ENCODE assay signal across 11 cellular contexts in the genomic region with DNA sequence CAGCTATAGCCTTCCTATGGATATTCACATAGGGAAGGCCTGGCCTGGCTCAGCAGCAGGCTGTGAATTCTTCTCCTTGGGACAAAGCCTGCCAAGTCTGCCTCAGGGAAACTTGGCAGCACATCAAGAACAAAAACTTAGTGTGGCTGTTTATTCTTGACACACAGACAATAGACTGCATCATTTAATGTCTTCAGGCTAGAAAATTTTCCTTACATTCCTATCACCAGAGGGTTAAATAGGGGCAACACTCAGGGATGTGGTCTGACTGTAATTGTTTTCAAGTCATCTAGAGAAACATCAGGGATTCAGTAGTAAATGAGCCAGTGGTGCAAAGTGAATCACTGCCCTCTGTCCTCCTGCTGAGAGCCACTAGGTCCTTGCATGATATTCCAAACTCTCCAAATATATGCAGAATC.
A peak's percentile ranks its signal among the peaks of the same experiment; 100 is the strongest.
DNase-seq lines count a peak whose midpoint lies in the region; ATAC-seq, FAIRE-seq and TF ChIP-seq lines count a peak whose summit lies in the region.
"Had no signal": no experiment of that assay in that cellular context is flagged by ENCODE, and none has a peak within 500 bp of the region (broad histone marks: within the 10 kb centered on the region; RNA-seq: fewer than 3 reads in every experiment).

No MANE protein-coding gene starts in this region.

- ATAC-seq in GM21717 (IDR thresholded peaks at IDR 0.05; ENCODE audit: unreplicated experiment) (no peak), HG02840 (IDR thresholded peaks at IDR 0.05; ENCODE audit: low FRiP score, unreplicated experiment) (no peak)
- ATAC-seq: K562 had no signal

- no peak overlapping the region for H3K27ac Mint-ChIP-seq in activated T-helper 2 cell treated with anti-CD3 and anti-CD28 coated beads, Interferon-gamma antibody, Interleukin-2, Interleukin-4, amounts not matched to agents 10 μg/mL and 5 μg/mL and 100 μg/mL, durations not matched to agents 14 hours and 24 hours and 36 hours
- H3K27ac Mint-ChIP-seq: activated CD4-positive, alpha-beta T cell treated with anti-CD3 and anti-CD28 coated beads, Interleukin-2, amount 10 ng/mL, durations not matched to agents 7 days and 5 days had no signal

- intact Hi-C loops in activated T-helper 2 cell treated with anti-CD3 and anti-CD28 coated beads, Interferon-gamma antibody, Interleukin-2, Interleukin-4, amounts not matched to agents 10 μg/mL and 5 μg/mL and 100 μg/mL, durations not matched to agents 14 hours and 24 hours and 36 hours (cut with micrococcal nuclease), result no loop called here

- peak; percentile 17 for TF ChIP-seq CTCF in astrocyte of the cerebellum (IDR thresholded peaks at IDR 0.05; ENCODE audit: low read depth, low read length, missing control alignments)

- no peak for TF ChIP-seq POLR2A in H54 (IDR thresholded peaks at IDR 0.05; ENCODE audit: low read depth, low read length)

- H3K4me1 Mint-ChIP-seq in activated T-helper 2 cell treated with anti-CD3 and anti-CD28 coated beads, Interferon-gamma antibody, Interleukin-2, Interleukin-4, amounts not matched to agents 10 μg/mL and 5 μg/mL and 100 μg/mL, durations not matched to agents 14 hours and 24 hours and 36 hours (ENCODE audit: low read depth), result no peaks in the 10 kb centered on the region
- H3K4me1 Mint-ChIP-seq: activated CD4-positive, alpha-beta T cell treated with anti-CD3 and anti-CD28 coated beads, Interleukin-2, amount 10 ng/mL, durations not matched to agents 7 days and 5 days had no signal

- DNase-seq in H54 (ENCODE audit: insufficient read length, low spot score) (peak; percentile 13), astrocyte of the cerebellum (ENCODE audit: low read depth) (peak; percentile 96), iPS-NIHi11 (ENCODE audit: low spot score) (peak; percentile 21), stromal cell of bone marrow (ENCODE audit: low read depth) (peak; percentile 33), NCI-H1048 (lab: John Stamatoyannopoulos, UW) (no peak)
- DNase-seq in activated T-helper 2 cell treated with anti-CD3 and anti-CD28 coated beads, Interferon-gamma antibody, Interleukin-2, Interleukin-4, amounts not matched to agents 10 μg/mL and 5 μg/mL and 100 μg/mL, durations not matched to agents 14 hours and 24 hours and 36 hours (ENCODE audit: low spot score), result no peak
- DNase-seq: activated CD4-positive, alpha-beta T cell treated with anti-CD3 and anti-CD28 coated beads, Interleukin-2, amount 10 ng/mL, durations not matched to agents 7 days and 5 days; glutamatergic neuron had no signal

- no peaks in the 10 kb centered on the region for H3K27me3 Mint-ChIP-seq in activated T-helper 2 cell treated with anti-CD3 and anti-CD28 coated beads, Interferon-gamma antibody, Interleukin-2, Interleukin-4, amounts not matched to agents 10 μg/mL and 5 μg/mL and 100 μg/mL, durations not matched to agents 14 hours and 24 hours and 36 hours (ENCODE audit: low read depth)
- H3K27me3 Mint-ChIP-seq: activated CD4-positive, alpha-beta T cell treated with anti-CD3 and anti-CD28 coated beads, Interleukin-2, amount 10 ng/mL, durations not matched to agents 7 days and 5 days had no signal

- in situ Hi-C loops in astrocyte of the cerebellum (cut with HindIII; ENCODE audit: low sequenced_read_pairs), result no loop called here

- H3K36me3 Mint-ChIP-seq in activated T-helper 2 cell treated with anti-CD3 and anti-CD28 coated beads, Interferon-gamma antibody, Interleukin-2, Interleukin-4, amounts not matched to agents 10 μg/mL and 5 μg/mL and 100 μg/mL, durations not matched to agents 14 hours and 24 hours and 36 hours (ENCODE audit: low read depth), result no peaks in the 10 kb centered on the region

- no peak overlapping the region for H3K4me3 Mint-ChIP-seq in activated T-helper 2 cell treated with anti-CD3 and anti-CD28 coated beads, Interferon-gamma antibody, Interleukin-2, Interleukin-4, amounts not matched to agents 10 μg/mL and 5 μg/mL and 100 μg/mL, durations not matched to agents 14 hours and 24 hours and 36 hours (ENCODE audit: low read depth)
- H3K4me3 Mint-ChIP-seq: activated CD4-positive, alpha-beta T cell treated with anti-CD3 and anti-CD28 coated beads, Interleukin-2, amount 10 ng/mL, durations not matched to agents 7 days and 5 days had no signal

- peak; percentile 97 for FAIRE-seq in H54 (lab: Jason Lieb, UNC)
- FAIRE-seq: K562 had no signal

- no peak overlapping the region for H3K4me3 ChIP-seq in astrocyte of the cerebellum (ENCODE audit: low read depth, low read length)
- H3K4me3 ChIP-seq: K562 had no signal

- no peaks in the 10 kb centered on the region for H3K9me3 Mint-ChIP-seq in activated T-helper 2 cell treated with anti-CD3 and anti-CD28 coated beads, Interferon-gamma antibody, Interleukin-2, Interleukin-4, amounts not matched to agents 10 μg/mL and 5 μg/mL and 100 μg/mL, durations not matched to agents 14 hours and 24 hours and 36 hours
- H3K9me3 Mint-ChIP-seq: activated CD4-positive, alpha-beta T cell treated with anti-CD3 and anti-CD28 coated beads, Interleukin-2, amount 10 ng/mL, durations not matched to agents 7 days and 5 days had no signal

Comparison
In these comparisons a context has a peak if more than half of its experiments do, and no peak if none do; other contexts are left out.
1. DNase-seq: peak in H54 (single experiment), astrocyte of the cerebellum (single experiment), iPS-NIHi11 (single experiment) and stromal cell of bone marrow (single experiment); none in activated T-helper 2 cell treated with anti-CD3 and anti-CD28 coated beads, Interferon-gamma antibody, Interleukin-2, Interleukin-4, amounts not matched to agents 10 μg/mL and 5 μg/mL and 100 μg/mL, durations not matched to agents 14 hours and 24 hours and 36 hours (single experiment) and NCI-H1048 (single experiment).